Comparison of ENCODE assay signal across 19 cellular contexts in genomic region chr5:54146390-54146789, GRCh38.
"Had no signal": no experiment of that assay in that cellular context is flagged by ENCODE, and none has a peak within 500 bp of the region (broad histone marks: within the 10 kb centered on the region; RNA-seq: fewer than 3 reads in every experiment).

No MANE protein-coding gene starts in this region.

- ATAC-seq: activated CD4-positive, alpha-beta T cell treated with anti-CD3 and anti-CD28 coated beads for 36 hours; naive thymus-derived CD4-positive, alpha-beta T cell; upper lobe of right lung had no signal

- H3K27ac Mint-ChIP-seq: activated B cell treated with CpG ODN at 0.5 μM for 24 hours; activated CD4-positive, alpha-beta T cell treated with anti-CD3 and anti-CD28 coated beads for 36 hours; activated naive CD8-positive, alpha-beta T cell treated with anti-CD3 and anti-CD28 coated beads for 36 hours; naive thymus-derived CD4-positive, alpha-beta T cell; neural progenitor cell had no signal

- H3K36me3 Mint-ChIP-seq: neural progenitor cell had no signal

- H3K27ac ChIP-seq: breast epithelium, coronary artery, esophagus squamous epithelium, neural progenitor cell, thyroid gland, upper lobe of right lung had no signal

- H3K4me3 ChIP-seq: breast epithelium, coronary artery, esophagus squamous epithelium, neural progenitor cell, spleen, thyroid gland, upper lobe of right lung had no signal

- H3K4me1 Mint-ChIP-seq: activated B cell treated with CpG ODN at 0.5 μM for 24 hours; activated CD4-positive, alpha-beta T cell treated with anti-CD3 and anti-CD28 coated beads for 36 hours; activated naive CD8-positive, alpha-beta T cell treated with anti-CD3 and anti-CD28 coated beads for 36 hours had no signal

- H3K4me1 ChIP-seq: breast epithelium, esophagus squamous epithelium, spleen had no signal

- H3K9me3 Mint-ChIP-seq: activated B cell treated with CpG ODN at 0.5 μM for 24 hours; activated naive CD8-positive, alpha-beta T cell treated with anti-CD3 and anti-CD28 coated beads for 36 hours had no signal

- H2AFZ ChIP-seq: neural progenitor cell had no signal

- H3K4me3 Mint-ChIP-seq: activated B cell treated with CpG ODN at 0.5 μM for 24 hours; activated CD4-positive, alpha-beta T cell treated with anti-CD3 and anti-CD28 coated beads for 36 hours; activated naive CD8-positive, alpha-beta T cell treated with anti-CD3 and anti-CD28 coated beads for 36 hours; naive thymus-derived CD4-positive, alpha-beta T cell; neural progenitor cell had no signal

- H3K36me3 ChIP-seq: breast epithelium, neural progenitor cell, spleen, thyroid gland, upper lobe of right lung had no signal

- H3K27me3 Mint-ChIP-seq: activated B cell treated with CpG ODN at 0.5 μM for 24 hours; activated CD4-positive, alpha-beta T cell treated with anti-CD3 and anti-CD28 coated beads for 36 hours; activated naive CD8-positive, alpha-beta T cell treated with anti-CD3 and anti-CD28 coated beads for 36 hours; naive thymus-derived CD4-positive, alpha-beta T cell had no signal

- H3K4me2 ChIP-seq: neural progenitor cell had no signal

- DNase-seq: activated B cell treated with CpG ODN at 0.5 μM for 24 hours; activated CD4-positive, alpha-beta T cell treated with anti-CD3 and anti-CD28 coated beads for 36 hours; activated CD4-positive, alpha-beta T cell treated with anti-CD3 and anti-CD28 coated beads, Interleukin-2, amount 50 U/mL, for 4 hours; activated CD8-positive, alpha-beta memory T cell treated with anti-CD3 and anti-CD28 coated beads for 24 hours; activated CD8-positive, alpha-beta memory T cell treated with anti-CD3 and anti-CD28 coated beads, Interleukin-2, amount 50 U/mL, for 4 hours; activated naive CD4-positive, alpha-beta T cell treated with Interleukin-2 at 50 U/mL for 16 hours; activated naive CD8-positive, alpha-beta T cell treated with anti-CD3 and anti-CD28 coated beads for 36 hours; activated T-cell treated with anti-CD3 and anti-CD28 coated beads, Interleukin-2, amount 50 U/mL, for 48 hours; esophagus squamous epithelium; naive thymus-derived CD4-positive, alpha-beta T cell; spleen; stimulated activated CD4-positive, alpha-beta T cell treated with anti-CD3 and anti-CD28 coated beads, Interleukin-4, amount 100 ng/mL, for 1 hour; stimulated activated naive CD4-positive, alpha-beta T cell; T1000; thyroid gland; upper lobe of right lung had no signal

- H3K9me3 ChIP-seq: breast epithelium, esophagus squamous epithelium, spleen, thyroid gland, upper lobe of right lung had no signal

- H3K27me3 ChIP-seq: breast epithelium, esophagus squamous epithelium, neural progenitor cell, spleen, thyroid gland, upper lobe of right lung had no signal
